In the genomic region with DNA sequence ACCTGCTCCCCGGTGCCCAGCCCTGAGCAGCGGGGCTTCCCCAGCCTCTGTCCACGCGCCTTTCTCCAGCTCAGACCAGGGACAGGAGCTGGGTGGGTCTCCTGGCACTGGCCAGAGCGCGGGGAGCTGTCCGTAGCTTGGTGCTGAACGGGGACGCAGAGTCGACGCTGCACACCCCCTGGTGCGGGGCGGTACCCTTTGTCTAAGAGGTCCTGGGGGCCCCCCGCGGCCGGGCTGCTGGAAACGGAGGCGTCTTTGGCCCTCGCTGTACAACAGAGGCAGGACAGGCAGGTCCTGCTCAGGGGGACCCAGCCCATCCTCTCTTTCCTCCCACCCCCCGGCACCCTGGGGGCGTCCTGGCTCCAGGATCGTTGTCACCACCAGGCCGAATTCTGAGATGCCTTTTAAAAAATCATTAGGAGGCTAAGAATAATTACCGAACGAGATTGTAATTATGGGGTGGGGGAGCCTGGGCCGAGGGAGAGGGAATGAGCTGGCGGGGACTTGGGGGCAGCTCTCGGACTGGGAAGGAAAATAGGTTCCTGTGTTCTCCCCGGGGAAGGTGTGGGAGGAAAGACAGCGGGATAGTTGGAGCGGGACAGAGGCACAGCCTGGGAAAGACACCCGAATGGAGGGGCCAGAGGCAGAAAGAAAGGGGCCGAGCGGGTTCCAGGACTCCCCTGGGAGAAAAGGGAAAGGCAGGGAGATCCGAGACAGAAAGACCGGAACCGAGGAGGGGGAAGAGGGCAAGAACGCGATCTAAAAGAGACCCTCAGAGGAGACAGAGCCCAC, we compare ENCODE assay signal across 10 cellular contexts. TPM values are rescaled to one million over a fixed set of nuclear protein-coding genes. Genes with fewer than 3 reads are reported as not detected.
A peak's percentile ranks its signal among the peaks of the same experiment; 100 is the strongest.
DNase-seq lines count a peak whose midpoint lies in the region; ATAC-seq, FAIRE-seq and TF ChIP-seq lines count a peak whose summit lies in the region.
"Had no signal": no experiment of that assay in that cellular context is flagged by ENCODE, and none has a peak within 500 bp of the region (broad histone marks: within the 10 kb centered on the region; RNA-seq: fewer than 3 reads in every experiment).

No MANE protein-coding gene starts in this region.

- H3K27me3 ChIP-seq in SK-N-SH (ENCODE audit: insufficient read depth) = peaks cover 36% of the 10 kb centered on the region
- H3K27me3 ChIP-seq in right cardiac atrium (ENCODE audit: control insufficient read depth, insufficient read depth) = no peaks in the 10 kb centered on the region

- H3K36me3 Mint-ChIP-seq in activated T-cell treated with anti-CD3 and anti-CD28 coated beads, Interleukin-2, amount 50 U/mL, for 72 hours (ENCODE audit: insufficient read depth in 2 of 2) = peaks cover 0 to 3% of the 10 kb centered on the region in 2 donors
- peaks cover 4% of the 10 kb centered on the region for H3K36me3 Mint-ChIP-seq in stimulated activated memory B cell treated with anti-CD40 and anti-IgM and Interleukin-4, amounts not matched to agents 10 μg/mL and 1 μg/mL and 100 μg/mL, for 72 hours

- POLR2A ChIA-PET in SK-N-SH (lab: Yijun Ruan, JAX) = no interaction called here

- no peak for TF ChIP-seq EP300 in SK-N-SH (IDR thresholded peaks at IDR 0.05; ENCODE audit: borderline replicate concordance in 1 of 2, low read depth in 1 of 2, low read length in 1 of 2)

- H3K9me2 ChIP-seq in SK-N-SH = no peaks in the 10 kb centered on the region

- H3K4me1 ChIP-seq in SK-N-SH (ENCODE audit: control insufficient read depth in 1 of 2, insufficient read depth in 2 of 2, low read depth in 1 of 2, low read length in 1 of 2) = peaks cover 0 to 22% of the 10 kb centered on the region in 2 experiments; a peak in 2 of 4 replicates
- H3K4me1 ChIP-seq in right cardiac atrium (ENCODE audit: control insufficient read depth, insufficient read depth, low read length) = no peaks in the 10 kb centered on the region

- no peak overlapping the region for H3K27ac ChIP-seq in SK-N-SH (ENCODE audit: low read depth in 2 of 2, low read length in 1 of 2)
- no peak overlapping the region for H3K27ac ChIP-seq in right cardiac atrium (ENCODE audit: low read length)

- no peaks in the 10 kb centered on the region for H3K9me3 Mint-ChIP-seq in activated T-cell treated with anti-CD3 and anti-CD28 coated beads, Interleukin-2, amount 50 U/mL, for 72 hours
- peaks cover 3% of the 10 kb centered on the region for H3K9me3 Mint-ChIP-seq in stimulated activated memory B cell treated with anti-CD40 and anti-IgM and Interleukin-4, amounts not matched to agents 10 μg/mL and 1 μg/mL and 100 μg/mL, for 72 hours

- no peak overlapping the region for H3K9ac ChIP-seq in SK-N-SH

- FAIRE-seq in D721Med (lab: Jason Lieb, UNC) = no peak
- FAIRE-seq: A204.1, keratinocyte had no signal

- no peaks in the 10 kb centered on the region for H3K9me3 ChIP-seq in SK-N-SH
- no peaks in the 10 kb centered on the region for H3K9me3 ChIP-seq in right cardiac atrium (ENCODE audit: control insufficient read depth, low read length)

- no peak overlapping the region for H3K27ac Mint-ChIP-seq in activated T-cell treated with anti-CD3 and anti-CD28 coated beads, Interleukin-2, amount 50 U/mL, for 72 hours
- H3K27ac Mint-ChIP-seq in stimulated activated memory B cell treated with anti-CD40 and anti-IgM and Interleukin-4, amounts not matched to agents 10 μg/mL and 1 μg/mL and 100 μg/mL, for 72 hours = no peak overlapping the region

- no peaks in the 10 kb centered on the region for H3K79me2 ChIP-seq in SK-N-SH (ENCODE audit: insufficient read depth)

- H3K4me2 ChIP-seq in SK-N-SH = no peak overlapping the region

- no peak overlapping the region for H2AFZ ChIP-seq in SK-N-SH (ENCODE audit: low read depth)

- no peak for ATAC-seq in SK-N-SH treated with all-trans-retinoic acid at 6 μM for 48 hours
- peak; percentile 36 to 37 for ATAC-seq in activated T-cell treated with anti-CD3 and anti-CD28 coated beads, Interleukin-2, amount 50 U/mL, for 72 hours (replicated peaks in 1 of 2)
- ATAC-seq in right cardiac atrium = peak; percentile 80 to 85
- ATAC-seq in stimulated activated memory B cell treated with anti-CD40 and anti-IgM and Interleukin-4, amounts not matched to agents 10 μg/mL and 1 μg/mL and 100 μg/mL, for 72 hours = no peak

- intact Hi-C loops in right cardiac atrium (cut with DNase I) = no loop called here

- CTCF ChIA-PET in SK-N-SH (lab: Yijun Ruan, JAX) = interaction anchor here (0.7 to 2.2 kb wide), 4 partner anchors 12 to 364 kb away, joined by 3 to 4 read pairs (median 4); no protein-coding TSS in a partner anchor

- peaks cover 79% of the 10 kb centered on the region for H3K27me3 Mint-ChIP-seq in activated T-cell treated with anti-CD3 and anti-CD28 coated beads, Interleukin-2, amount 50 U/mL, for 72 hours (ENCODE audit: low read depth)
- H3K27me3 Mint-ChIP-seq in stimulated activated memory B cell treated with anti-CD40 and anti-IgM and Interleukin-4, amounts not matched to agents 10 μg/mL and 1 μg/mL and 100 μg/mL, for 72 hours = peaks cover 93% of the 10 kb centered on the region

- H3K4me3 Mint-ChIP-seq in activated T-cell treated with anti-CD3 and anti-CD28 coated beads, Interleukin-2, amount 50 U/mL, for 72 hours = peak overlapping the region; percentile 14 to 63
- peak overlapping the region; percentile 34 for H3K4me3 Mint-ChIP-seq in stimulated activated memory B cell treated with anti-CD40 and anti-IgM and Interleukin-4, amounts not matched to agents 10 μg/mL and 1 μg/mL and 100 μg/mL, for 72 hours

- DNase-seq in SK-N-SH = no peak
- peak in 1 of 2 donors; percentile 47 for DNase-seq in activated T-cell treated with anti-CD3 and anti-CD28 coated beads, Interleukin-2, amount 50 U/mL, for 72 hours
- DNase-seq in right cardiac atrium = peak; percentile 62 to 88 (median 87)
- DNase-seq in D721Med (ENCODE audit: insufficient read length, low spot score) = no peak
- no peak for DNase-seq in NCI-H1092 (lab: John Stamatoyannopoulos, UW)
- no peak for DNase-seq in NCI-H2081 (lab: John Stamatoyannopoulos, UW)

- TF ChIP-seq RAD21 in SK-N-SH (IDR thresholded peaks at IDR 0.05; ENCODE audit: low read length) = no peak

- TF ChIP-seq CTCF in SK-N-SH (IDR thresholded peaks at IDR 0.05) (no peak), D721Med (IDR thresholded peaks at IDR 0.05; ENCODE audit: insufficient read depth, missing control alignments) (no peak)

- H4K20me1 ChIP-seq in SK-N-SH (ENCODE audit: insufficient read depth) = no peaks in the 10 kb centered on the region

- H3F3A ChIP-seq in SK-N-SH (replicated peaks; ENCODE audit: insufficient read depth) = no peaks in the 10 kb centered on the region

- H3K4me3 ChIP-seq in SK-N-SH (ENCODE audit: low read depth in 2 of 2, low read length in 1 of 2) (no peak overlapping the region), right cardiac atrium (ENCODE audit: low read length) (no peak overlapping the region)

- 83% methylated on average over 38 of the region's 39 CpGs for WGBS in SK-N-SH (ENCODE audit: low lambda C conversion rate)
- 2% methylated on average over 39 of the region's 39 CpGs for WGBS in right cardiac atrium

- H3K36me3 ChIP-seq in SK-N-SH (replicated peaks in 1 of 2; ENCODE audit: control insufficient read depth in 1 of 2, insufficient read depth in 2 of 2, low read length in 1 of 2) = no peaks in the 10 kb centered on the region

- peaks cover 55% of the 10 kb centered on the region for H3K4me1 Mint-ChIP-seq in activated T-cell treated with anti-CD3 and anti-CD28 coated beads, Interleukin-2, amount 50 U/mL, for 72 hours (ENCODE audit: low read depth)
- H3K4me1 Mint-ChIP-seq in stimulated activated memory B cell treated with anti-CD40 and anti-IgM and Interleukin-4, amounts not matched to agents 10 μg/mL and 1 μg/mL and 100 μg/mL, for 72 hours = peaks cover 53% of the 10 kb centered on the region

TF ChIP-seq in SK-N-SH, 30 proteins besides CTCF, POLR2A, EP300 and RAD21 (continues in another document):
- TF ChIP-seq TAF1 (IDR thresholded peaks at IDR 0.05; ENCODE audit: borderline replicate concordance, low read depth, low read length) = no peak

TF ChIP-seq in SK-N-SH treated with all-trans-retinoic acid at 6 μM for 48 hours, 23 proteins besides CTCF, POLR2A, EP300 and RAD21:
- TF ChIP-seq BACH2 (CRISPR knock-in tag; IDR thresholded peaks at IDR 0.05; ENCODE audit: borderline replicate concordance) = no peak
TF ChIP-seq in SK-N-SH treated with all-trans-retinoic acid at 6 μM for 48 hours: peak in this region for 0.

RNA-seq across cellular contexts. Expression of gene SKOR1, which starts 4.1 kb away (rescaled TPM):
- polyA plus RNA-seq in SK-N-SH (2012; rRNA removed) = 0.18 and 0.26 TPM in 2 replicates
- 0.09 TPM in 2 replicates for polyA plus RNA-seq in SK-N-SH (2012; cell fraction: cytosol; rRNA removed)
- 1.3 and 2.3 TPM in 2 replicates for polyA plus RNA-seq in SK-N-SH (2012; cell fraction: nucleus; rRNA removed)
- total RNA-seq in activated T-cell treated with anti-CD3 and anti-CD28 coated beads, Interleukin-2, amount 50 U/mL, for 72 hours = under 1 TPM; 0.31 to 0.95 TPM
- under 1 TPM; 0.17 to 0.28 (median 0.20) TPM for total RNA-seq in right cardiac atrium
- polyA plus RNA-seq in right cardiac atrium = 0.11 TPM

RNA-seq across cellular contexts. Expression of gene RNU6-1, which starts 18.7 kb away (rescaled TPM):
- polyA plus RNA-seq in SK-N-SH (2012; rRNA removed) (not detected in 2 replicates), right cardiac atrium (not detected)
- polyA plus RNA-seq in SK-N-SH (2012; cell fraction: cytosol; rRNA removed) = not detected in 2 replicates
- not detected in 2 replicates for polyA plus RNA-seq in SK-N-SH (2012; cell fraction: nucleus; rRNA removed)
- total RNA-seq in activated T-cell treated with anti-CD3 and anti-CD28 coated beads, Interleukin-2, amount 50 U/mL, for 72 hours = not detected
- not detected for total RNA-seq in right cardiac atrium
- polyA plus RNA-seq: keratinocyte had no signal

Comparison
In these comparisons a context has a peak if more than half of its experiments do, and no peak if none do; other contexts are left out.
1. DNase-seq: peak in right cardiac atrium (3 of 3); none in SK-N-SH (single experiment), D721Med (single experiment), NCI-H1092 (single experiment) and NCI-H2081 (0 of 2).
2. ATAC-seq: peak in activated T-cell treated with anti-CD3 and anti-CD28 coated beads, Interleukin-2, amount 50 U/mL, for 72 hours (2 of 2) and right cardiac atrium (2 of 2); none in SK-N-SH treated with all-trans-retinoic acid at 6 μM for 48 hours (single experiment) and stimulated activated memory B cell treated with anti-CD40 and anti-IgM and Interleukin-4, amounts not matched to agents 10 μg/mL and 1 μg/mL and 100 μg/mL, for 72 hours (single experiment).